ENCODE assay signal across 8 cellular contexts in the genomic region with DNA sequence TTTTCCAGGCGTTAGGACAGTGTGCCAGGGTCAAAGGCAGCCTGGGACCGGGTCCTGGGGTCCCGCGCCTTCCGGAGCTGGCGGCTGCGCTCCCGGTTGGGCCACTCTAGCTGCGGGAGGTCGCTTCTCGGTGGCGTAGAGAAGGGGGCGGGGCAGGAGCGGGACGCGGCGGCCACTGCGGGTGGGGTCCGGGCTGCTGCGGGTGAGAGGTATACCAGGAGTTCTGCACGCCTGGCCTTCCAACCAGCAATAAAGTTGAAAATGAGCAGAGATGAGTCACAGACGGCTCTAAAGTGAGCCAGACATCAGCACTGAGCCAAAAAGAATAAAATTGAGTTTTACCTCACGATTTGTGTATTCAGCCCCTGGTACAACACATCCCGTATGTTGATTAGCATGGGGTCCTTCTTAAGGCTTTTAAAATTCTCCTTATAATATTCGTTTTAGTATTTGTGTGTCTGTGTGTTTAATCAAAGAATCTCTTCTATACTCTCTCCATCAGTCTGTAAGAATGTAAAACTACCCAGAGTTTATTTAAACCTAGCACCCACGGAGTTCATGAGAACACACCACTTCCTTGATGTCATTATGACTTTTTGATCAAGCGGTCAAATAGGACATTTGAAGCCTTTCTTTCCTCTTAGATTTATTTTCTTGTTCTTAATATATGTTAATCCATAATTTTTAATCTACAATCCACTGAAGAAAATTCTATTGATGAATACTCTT. TPM values are rescaled to one million over a fixed set of nuclear protein-coding genes. Genes with fewer than 3 reads are reported as not detected.
DNase-seq lines count a peak whose midpoint lies in the region; ATAC-seq and TF ChIP-seq lines count a peak whose summit lies in the region.

A gene (minus strand): TSS at position 108 of the 729 bp plus-strand sequence. CDS start 107 bp downstream, at position 1.

- no peaks in the 10 kb centered on the region for H3K36me3 Mint-ChIP-seq in IgD-negative memory B cell
- H3K36me3 Mint-ChIP-seq in WTC11, result peaks cover 13% of the 10 kb centered on the region

- peak within 1 kb of the TSS; percentile 56 for H3K9ac ChIP-seq in mucosa of stomach (ENCODE audit: low read length)

- TF ChIP-seq CTCF in WTC11 (IDR thresholded peaks at IDR 0.05) (no peak), epithelial cell of proximal tubule (conservative IDR thresholded peaks at IDR 0.05; ENCODE audit: low read depth, low read length) (no peak)

- peaks cover 21% of the 10 kb centered on the region for H3K27me3 Mint-ChIP-seq in IgD-negative memory B cell
- H3K27me3 Mint-ChIP-seq in WTC11 (ENCODE audit: low read depth), result peaks cover 2% of the 10 kb centered on the region; the same call in 1 of the 2 replicates

- peaks cover 0 to 5% (median 4%) of the 10 kb centered on the region in 3 donors for H3K4me1 Mint-ChIP-seq in IgD-negative memory B cell
- no peaks in the 10 kb centered on the region for H3K4me1 Mint-ChIP-seq in WTC11

- H3K4me3 ChIP-seq in epithelial cell of proximal tubule (ENCODE audit: low read depth, low read length), result peak within 1 kb of the TSS; percentile 59
- H3K4me3 ChIP-seq in mucosa of stomach (ENCODE audit: low read length), result no peak within 1 kb of the TSS

- H3K4me3 Mint-ChIP-seq in IgD-negative memory B cell (peak within 1 kb of the TSS; percentile 13 to 66 (median 42)), WTC11 (peak within 1 kb of the TSS; percentile 42)

- no peaks in the 10 kb centered on the region for H3K36me3 ChIP-seq in mucosa of stomach (ENCODE audit: control insufficient read depth, insufficient read depth, low read length)

- POLR2A ChIA-PET in WTC11 (lab: Charles Lee), result no interaction called here

- DNase-seq in AG20443 (ENCODE audit: low spot score), result peak; percentile 84
- peak; percentile 48 for DNase-seq in WTC11 (ENCODE audit: low spot score)
- no peak for DNase-seq in epithelial cell of proximal tubule (ENCODE audit: low read depth)
- peak; percentile 30 for DNase-seq in stromal cell of bone marrow (ENCODE audit: low read depth)
- no peak for DNase-seq in NK-92 treated with Interleukin-12 subunit alpha and Interleukin-12 subunit beta, amount 100 ng/mL, for 24 hours (lab: John Stamatoyannopoulos, UW)
- DNase-seq in NK-92 (lab: John Stamatoyannopoulos, UW; ENCODE audit: unreplicated experiment), result no peak

- H3K4me1 ChIP-seq in mucosa of stomach (ENCODE audit: control insufficient read depth, insufficient read depth, low read length), result no peaks in the 10 kb centered on the region

- H3K27ac Mint-ChIP-seq in IgD-negative memory B cell (no peak within 1 kb of the TSS), WTC11 (no peak within 1 kb of the TSS)

- H3K9me3 Mint-ChIP-seq in IgD-negative memory B cell (peaks cover 5 to 6% (median 6%) of the 10 kb centered on the region in 3 donors), WTC11 (peaks cover 22% of the 10 kb centered on the region)

- peaks cover 3% of the 10 kb centered on the region for H3K27me3 ChIP-seq in mucosa of stomach (ENCODE audit: control insufficient read depth, insufficient read depth, low read length)

- CTCF ChIA-PET in WTC11 (lab: Charles Lee), result no interaction called here

- no peaks in the 10 kb centered on the region for H3K9me3 ChIP-seq in mucosa of stomach (ENCODE audit: control insufficient read depth, low read length)

- ATAC-seq in WTC11, result peak; percentile 81

TF ChIP-seq in WTC11, 78 proteins besides CTCF, POLR2A, EP300 and RAD21:
- TF ChIP-seq ZNF219 (CRISPR knock-in tag; IDR thresholded peaks at IDR 0.05; ENCODE audit: borderline replicate concordance) (no peak), CBFB (CRISPR knock-in tag; IDR thresholded peaks at IDR 0.05; ENCODE audit: low read depth) (no peak), ZNF317 (CRISPR knock-in tag; IDR thresholded peaks at IDR 0.05; ENCODE audit: borderline replicate concordance, low read depth) (no peak), GABPB1 (CRISPR knock-in tag; IDR thresholded peaks at IDR 0.05) (peak; percentile 5; the same call in 1 of the 2 replicates)
- TF ChIP-seq, protein P1, sequence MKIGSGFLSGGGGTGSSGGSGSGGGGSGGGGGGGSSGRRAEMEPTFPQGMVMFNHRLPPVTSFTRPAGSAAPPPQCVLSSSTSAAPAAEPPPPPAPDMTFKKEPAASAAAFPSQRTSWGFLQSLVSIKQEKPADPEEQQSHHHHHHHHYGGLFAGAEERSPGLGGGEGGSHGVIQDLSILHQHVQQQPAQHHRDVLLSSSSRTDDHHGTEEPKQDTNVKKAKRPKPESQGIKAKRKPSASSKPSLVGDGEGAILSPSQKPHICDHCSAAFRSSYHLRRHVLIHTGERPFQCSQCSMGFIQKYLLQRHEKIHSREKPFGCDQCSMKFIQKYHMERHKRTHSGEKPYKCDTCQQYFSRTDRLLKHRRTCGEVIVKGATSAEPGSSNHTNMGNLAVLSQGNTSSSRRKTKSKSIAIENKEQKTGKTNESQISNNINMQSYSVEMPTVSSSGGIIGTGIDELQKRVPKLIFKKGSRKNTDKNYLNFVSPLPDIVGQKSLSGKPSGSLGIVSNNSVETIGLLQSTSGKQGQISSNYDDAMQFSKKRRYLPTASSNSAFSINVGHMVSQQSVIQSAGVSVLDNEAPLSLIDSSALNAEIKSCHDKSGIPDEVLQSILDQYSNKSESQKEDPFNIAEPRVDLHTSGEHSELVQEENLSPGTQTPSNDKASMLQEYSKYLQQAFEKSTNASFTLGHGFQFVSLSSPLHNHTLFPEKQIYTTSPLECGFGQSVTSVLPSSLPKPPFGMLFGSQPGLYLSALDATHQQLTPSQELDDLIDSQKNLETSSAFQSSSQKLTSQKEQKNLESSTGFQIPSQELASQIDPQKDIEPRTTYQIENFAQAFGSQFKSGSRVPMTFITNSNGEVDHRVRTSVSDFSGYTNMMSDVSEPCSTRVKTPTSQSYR (CRISPR knock-in tag; IDR thresholded peaks at IDR 0.05), result no peak

RNA-seq across cellular contexts. Expression of the gene that starts here (rescaled TPM):
- polyA plus RNA-seq in IgD-negative memory B cell, result not detected
- 0.16 to 0.46 TPM (median 0.44 TPM) in 3 replicates for total RNA-seq in WTC11 (2021)
- 0.29 and 1.1 TPM in 2 replicates for total RNA-seq in epithelial cell of proximal tubule

Comparison
In these comparisons a context has a peak if more than half of its experiments do, and no peak if none do; other contexts are left out.
1. Peak in DNase-seq and ATAC-seq in WTC11; RNA of the gene not detected or under 1 TPM.
2. DNase-seq: peak in AG20443 (single experiment) and stromal cell of bone marrow (single experiment); none in epithelial cell of proximal tubule (single experiment), NK-92 treated with Interleukin-12 subunit alpha and Interleukin-12 subunit beta, amount 100 ng/mL, for 24 hours (single experiment) and NK-92 (single experiment).